Comparison of ENCODE assay signal across 12 cellular contexts in genomic region chr17:77353684-77354419, GRCh38.
A peak's percentile ranks its signal among the peaks of the same experiment; 100 is the strongest.
DNase-seq lines count a peak whose midpoint lies in the region; FAIRE-seq and TF ChIP-seq lines count a peak whose summit lies in the region.
"Had no signal": no experiment of that assay in that cellular context is flagged by ENCODE, and none has a peak within 500 bp of the region (broad histone marks: within the 10 kb centered on the region; RNA-seq: fewer than 3 reads in every experiment).

No MANE protein-coding gene starts in this region.

- DNase-seq in right atrium auricular region (ENCODE audit: low spot score) (peak; percentile 55), cardiac septum (ENCODE audit: low spot score) (no peak), endothelial cell of umbilical vein (ENCODE audit: low read depth, low spot score) (no peak), vagina (ENCODE audit: extremely low spot score in 2 of 2) (peak in 1 of 2 donors; percentile 88), NCI-H2227 (lab: John Stamatoyannopoulos, UW; ENCODE audit: unreplicated experiment) (no peak), NCI-H82 treated with DMSO at 0.1 percent for 48 hours (lab: John Stamatoyannopoulos, UW; ENCODE audit: unreplicated experiment) (no peak), DMS114 treated with DMSO at 0.1 percent for 48 hours (lab: John Stamatoyannopoulos, UW; ENCODE audit: unreplicated experiment) (no peak)
- DNase-seq: NK-92 treated with Interleukin-12 subunit alpha and Interleukin-12 subunit beta, amount 100 ng/mL, for 24 hours had no signal

- peak; percentile 4 for FAIRE-seq in endothelial cell of umbilical vein (lab: Jason Lieb, UNC)

- peaks cover 0 to 37% of the 10 kb centered on the region in 2 donors for H3K4me1 ChIP-seq in right atrium auricular region
- no peaks in the 10 kb centered on the region for H3K4me1 ChIP-seq in endothelial cell of umbilical vein (ENCODE audit: control insufficient read depth, extremely low read depth, insufficient read depth, low read length)
- peaks cover 62% of the 10 kb centered on the region for H3K4me1 ChIP-seq in vagina

- no peaks in the 10 kb centered on the region for H4K20me1 ChIP-seq in endothelial cell of umbilical vein (replicated peaks; ENCODE audit: control insufficient read depth, extremely low read depth, insufficient read depth, low read length)

- H3K27me3 ChIP-seq in right atrium auricular region (no peaks in the 10 kb centered on the region), endothelial cell of umbilical vein (ENCODE audit: control insufficient read depth in 2 of 2, insufficient read depth in 2 of 2, low read length in 2 of 2) (peaks cover 2 to 5% of the 10 kb centered on the region in 2 experiments), vagina (no peaks in the 10 kb centered on the region)
- H3K27me3 ChIP-seq: cardiac muscle cell had no signal

- no peak overlapping the region for H3K9ac ChIP-seq in endothelial cell of umbilical vein (replicated peaks; ENCODE audit: extremely low read depth, insufficient read depth, low read length)

- H3K27me3 Mint-ChIP-seq in nephron (ENCODE audit: low read depth): peaks cover 4% of the 10 kb centered on the region
- H3K27me3 Mint-ChIP-seq: B cell had no signal

- TF ChIP-seq CTCF in right atrium auricular region (IDR thresholded peaks at IDR 0.05): no peak
- TF ChIP-seq CTCF in endothelial cell of umbilical vein (IDR thresholded peaks at IDR 0.05; ENCODE audit: extremely low read depth in 1 of 2, insufficient read depth in 1 of 2, low read depth in 1 of 2, low read length in 2 of 2): no peak
- no peak for TF ChIP-seq CTCF in nephron (IDR thresholded peaks at IDR 0.05; ENCODE audit: unreplicated experiment in 3 of 3)
- no peak for TF ChIP-seq CTCF in vagina (IDR thresholded peaks at IDR 0.05)

- peak overlapping the region in 1 of 2 donors; percentile 58 for H3K27ac ChIP-seq in right atrium auricular region
- no peak overlapping the region for H3K27ac ChIP-seq in endothelial cell of umbilical vein (ENCODE audit: insufficient read depth, low read depth, low read length)
- peak overlapping the region; percentile 84 for H3K27ac ChIP-seq in vagina
- H3K27ac ChIP-seq: cardiac muscle cell had no signal

- H3K4me3 ChIP-seq in right atrium auricular region (no peak overlapping the region), endothelial cell of umbilical vein (replicated peaks in 1 of 3; ENCODE audit: insufficient read depth in 1 of 3, low read depth in 1 of 3, low read length in 3 of 3) (no peak overlapping the region), vagina (no peak overlapping the region)
- H3K4me3 ChIP-seq: cardiac muscle cell had no signal

- H3K9me3 ChIP-seq in right atrium auricular region (no peaks in the 10 kb centered on the region), endothelial cell of umbilical vein (replicated peaks; ENCODE audit: control insufficient read depth, insufficient read depth, low read length) (no peaks in the 10 kb centered on the region), vagina (no peaks in the 10 kb centered on the region)

- BruUV-seq in endothelial cell of umbilical vein (replicated peaks; lab: Mats Ljungman, UMichigan): no TSS peak

- H3K4me1 Mint-ChIP-seq in nephron: peaks cover 72% of the 10 kb centered on the region

- dilution Hi-C loops in endothelial cell of umbilical vein (cut with MboI; ENCODE audit: extremely low pct_ligation_motif_present, low sequenced_read_pairs): no loop called here

- POLR2A ChIA-PET in endothelial cell of umbilical vein (lab: Charles Lee): no interaction called here

- TF ChIP-seq POLR2A in endothelial cell of umbilical vein (IDR thresholded peaks at IDR 0.05; ENCODE audit: low read depth, low read length): no peak
- TF ChIP-seq POLR2A in vagina (IDR thresholded peaks at IDR 0.05): no peak

- H3K36me3 ChIP-seq in right atrium auricular region (no peaks in the 10 kb centered on the region), endothelial cell of umbilical vein (ENCODE audit: control insufficient read depth in 2 of 2, extremely low read depth in 1 of 2, insufficient read depth in 2 of 2, low read length in 2 of 2) (no peaks in the 10 kb centered on the region), vagina (no peaks in the 10 kb centered on the region)
- H3K36me3 ChIP-seq: cardiac muscle cell had no signal

- peak overlapping the region in 1 of 3 experiments; percentile 9 for H3K4me3 Mint-ChIP-seq in nephron
- H3K4me3 Mint-ChIP-seq: B cell, mesothelial cell of epicardium had no signal

- H3K79me2 ChIP-seq in endothelial cell of umbilical vein (ENCODE audit: control insufficient read depth, insufficient read depth, low read length): no peaks in the 10 kb centered on the region

- no peak overlapping the region for H3K4me2 ChIP-seq in endothelial cell of umbilical vein (ENCODE audit: insufficient read depth, low read length)

- peak overlapping the region; percentile 68 to 93 (median 86) for H3K27ac Mint-ChIP-seq in nephron
- H3K27ac Mint-ChIP-seq: B cell, mesothelial cell of epicardium had no signal

- no peak overlapping the region for H2AFZ ChIP-seq in endothelial cell of umbilical vein (ENCODE audit: low read depth, low read length)

- intact Hi-C loops in cardiac septum (cut with DNase I) (no loop called here), endothelial cell of umbilical vein (cut with micrococcal nuclease) (no loop called here), vagina (cut with DNase I) (no loop called here)

- CTCF ChIA-PET in endothelial cell of umbilical vein (lab: Charles Lee): interaction anchor here (0.9 to 1.5 kb wide), 2 partner anchors 8 to 75 kb away, joined by 3 to 6 read pairs; no protein-coding TSS in a partner anchor

- no peaks in the 10 kb centered on the region for H3K9me1 ChIP-seq in endothelial cell of umbilical vein (replicated peaks; ENCODE audit: control insufficient read depth, extremely low read depth, insufficient read depth, low read length)

- H3K9me3 Mint-ChIP-seq in nephron: no peaks in the 10 kb centered on the region
- H3K9me3 Mint-ChIP-seq: mesothelial cell of epicardium had no signal

- no peaks in the 10 kb centered on the region for H3K36me3 Mint-ChIP-seq in nephron (ENCODE audit: low read depth)
- H3K36me3 Mint-ChIP-seq: mesothelial cell of epicardium had no signal

TF ChIP-seq in endothelial cell of umbilical vein, 7 proteins besides CTCF, POLR2A, EP300 and RAD21:
- TF ChIP-seq FOS (IDR thresholded peaks at IDR 0.05; ENCODE audit: borderline replicate concordance, insufficient read depth, low read length) (no peak), EZH2 (IDR thresholded peaks at IDR 0.05; ENCODE audit: borderline replicate concordance, low read depth, low read length, severe bottlenecking) (no peak), MYC (IDR thresholded peaks at IDR 0.05; ENCODE audit: low read depth, low read length) (no peak), POLR2AphosphoS5 (IDR thresholded peaks at IDR 0.05; ENCODE audit: insufficient read depth, low read depth, low read length) (no peak), JUN (IDR thresholded peaks at IDR 0.05; ENCODE audit: borderline replicate concordance, insufficient read depth, insufficient read length, low read depth) (no peak), GATA2 (IDR thresholded peaks at IDR 0.05; ENCODE audit: insufficient read depth, insufficient read length, low read depth, low read length) (no peak)
TF ChIP-seq in endothelial cell of umbilical vein: peak in this region for 0.
